In genomic region chr14:31582286-31582691, GRCh38 we compare ENCODE assay signal across 14 cellular contexts. TPM values are rescaled to one million over a fixed set of nuclear protein-coding genes. Genes with fewer than 3 reads are reported as not detected.
A peak's percentile ranks its signal among the peaks of the same experiment; 100 is the strongest.
DNase-seq lines count a peak whose midpoint lies in the region; ATAC-seq and TF ChIP-seq lines count a peak whose summit lies in the region.
"Had no signal": no experiment of that assay in that cellular context is flagged by ENCODE, and none has a peak within 500 bp of the region (broad histone marks: within the 10 kb centered on the region; RNA-seq: fewer than 3 reads in every experiment).

No MANE protein-coding gene starts in this region.

- no peaks in the 10 kb centered on the region for H3K79me2 ChIP-seq in fibroblast of lung (ENCODE audit: control insufficient read depth, insufficient read depth, low read length)

- BruUV-seq in A673 (replicated peaks; lab: Mats Ljungman, UMichigan), result no TSS peak

- H3K27me3 ChIP-seq in A673 (replicated peaks; ENCODE audit: insufficient read depth, low read depth, low read length, poor library complexity) (no peaks in the 10 kb centered on the region), fibroblast of lung (ENCODE audit: control insufficient read depth, insufficient read depth, low read length) (no peaks in the 10 kb centered on the region), foreskin keratinocyte (no peaks in the 10 kb centered on the region)
- H3K27me3 ChIP-seq: upper lobe of right lung had no signal

- DNase-seq in A673 (ENCODE audit: low spot score) (peak; percentile 3), NCI-H1694 (lab: John Stamatoyannopoulos, UW) (peak; percentile 17), fibroblast of lung (ENCODE audit: low read depth in 2 of 2) (peak; percentile 73 to 84), myocyte (ENCODE audit: low read depth) (peak; percentile 81), foreskin keratinocyte (no peak), NCI-H2029 treated with DMSO at 0.1 percent for 48 hours (lab: John Stamatoyannopoulos, UW) (no peak), GM13976 (ENCODE audit: low spot score) (no peak)
- DNase-seq: ACHN; dermis blood vessel endothelial cell; left colon; NCI-H2107; stimulated activated CD4-positive, alpha-beta T cell treated with anti-CD3 and anti-CD28 coated beads, Interleukin-12 subunit alpha, Interleukin-12 subunit beta, amount 100 ng/mL, for 4 hours; upper lobe of right lung had no signal

- no peaks in the 10 kb centered on the region for H4K20me1 ChIP-seq in fibroblast of lung (ENCODE audit: control insufficient read depth, extremely low read depth, insufficient read depth, low read length)

- H3K4me3 ChIP-seq in A673 (ENCODE audit: low read depth, low read length, poor library complexity, severe bottlenecking) (no peak overlapping the region), fibroblast of lung (replicated peaks in 1 of 4; ENCODE audit: control extremely low read depth in 1 of 4, insufficient read depth in 1 of 4, low read depth in 3 of 4, low read length in 4 of 4) (no peak overlapping the region)
- H3K4me3 ChIP-seq: upper lobe of right lung had no signal

- POLR2A ChIA-PET in A673 (lab: Charles Lee; ENCODE audit: low non-redundant PET), result no interaction called here

- no peak overlapping the region for H3K4me2 ChIP-seq in fibroblast of lung (ENCODE audit: extremely low read depth, insufficient read depth, low read length)

- H3K9ac ChIP-seq in fibroblast of lung (ENCODE audit: insufficient read depth, low read length), result no peak overlapping the region

- TF ChIP-seq CTCF in A673 (conservative IDR thresholded peaks at IDR 0.05; ENCODE audit: low read depth, low read length) (no peak), fibroblast of lung (conservative IDR thresholded peaks at IDR 0.05 in 1 of 2, IDR thresholded peaks at IDR 0.05 in 1 of 2; ENCODE audit: low read depth in 1 of 2, low read length in 2 of 2) (no peak), foreskin keratinocyte (conservative IDR thresholded peaks at IDR 0.05) (no peak), GM13976 (IDR thresholded peaks at IDR 0.05; ENCODE audit: borderline replicate concordance, control extremely low read depth, extremely low read depth, insufficient read depth, missing control alignments) (no peak)

- ATAC-seq in GM18511 (IDR thresholded peaks at IDR 0.05; ENCODE audit: unreplicated experiment) (no peak), foreskin keratinocyte (no peak)
- ATAC-seq: left colon, upper lobe of right lung had no signal

- intact Hi-C loops in A673 (cut with micrococcal nuclease; ENCODE audit: unreplicated experiment), result no loop called here

- no peak overlapping the region for H3K27ac ChIP-seq in A673 (ENCODE audit: low read depth, low read length, poor library complexity, severe bottlenecking)
- no peak overlapping the region for H3K27ac ChIP-seq in fibroblast of lung (ENCODE audit: insufficient read depth, low read length)
- no peak overlapping the region for H3K27ac ChIP-seq in foreskin keratinocyte
- H3K27ac ChIP-seq: upper lobe of right lung had no signal

- H3K36me3 ChIP-seq in A673 (ENCODE audit: insufficient read depth, low read length, poor library complexity, severe bottlenecking), result no peaks in the 10 kb centered on the region
- no peaks in the 10 kb centered on the region for H3K36me3 ChIP-seq in fibroblast of lung (ENCODE audit: control insufficient read depth, insufficient read depth, low read length)
- H3K36me3 ChIP-seq: upper lobe of right lung had no signal

- H2AFZ ChIP-seq in fibroblast of lung (ENCODE audit: low read length), result no peak overlapping the region

- H3K4me1 ChIP-seq in A673 (ENCODE audit: insufficient read depth, low read length, poor library complexity, severe bottlenecking), result peaks cover 10% of the 10 kb centered on the region
- H3K4me1 ChIP-seq in fibroblast of lung (ENCODE audit: control insufficient read depth, extremely low read depth, insufficient read depth, low read length), result no peaks in the 10 kb centered on the region
- no peaks in the 10 kb centered on the region for H3K4me1 ChIP-seq in foreskin keratinocyte

- H3K9me3 ChIP-seq in A673 (ENCODE audit: low read depth, low read length, poor library complexity, severe bottlenecking) (no peaks in the 10 kb centered on the region), fibroblast of lung (ENCODE audit: control insufficient read depth, insufficient read depth, low read depth, low read length) (no peaks in the 10 kb centered on the region)
- H3K9me3 ChIP-seq: upper lobe of right lung had no signal

- CTCF ChIA-PET in A673 (lab: Charles Lee), result no interaction called here

- in situ Hi-C loops in GM13976 (cut with MboI; ENCODE audit: low sequenced_read_pairs, unreplicated experiment), result no loop called here

RNA-seq across cellular contexts. Expression of gene NUBPL, which starts 21.1 kb away (rescaled TPM):
- 11.6 and 15.5 TPM in 2 replicates for total RNA-seq in A673 (2021)
- total RNA-seq in fibroblast of lung, result 10.0 and 10.7 TPM in 2 replicates
- polyA plus RNA-seq in fibroblast of lung, result 6.9 and 9.0 TPM in 2 replicates
- 5.7 and 9.1 TPM in 2 replicates for polyA plus RNA-seq in fibroblast of lung (2012)
- 1.1 and 4.2 TPM in 2 replicates for polyA minus RNA-seq in fibroblast of lung (ENCODE audit: low replicate concordance)
- total RNA-seq in myocyte, result 9.3 and 9.5 TPM in 2 replicates
- polyA plus RNA-seq in myocyte (2012), result 9.8 TPM
- 12.1 and 14.4 TPM in 2 replicates for total RNA-seq in foreskin keratinocyte
- polyA plus RNA-seq in foreskin keratinocyte, result 6.3 and 6.6 TPM in 2 replicates

Comparison
In these comparisons a context has a peak if more than half of its experiments do, and no peak if none do; other contexts are left out.
1. DNase-seq: peak in A673 (single experiment), NCI-H1694 (single experiment), fibroblast of lung (2 of 2) and myocyte (single experiment); none in foreskin keratinocyte (0 of 2), NCI-H2029 treated with DMSO at 0.1 percent for 48 hours (single experiment) and GM13976 (single experiment).